ENCODE assay signal across 1 cellular context in genomic region chr5:140611020-140611521, GRCh38.
TF ChIP-seq lines count a peak whose summit lies in the region.

No MANE protein-coding gene starts in this region.

TF ChIP-seq in K562, 482 proteins besides CTCF, POLR2A, EP300 and RAD21 (continued from another document):
- TF ChIP-seq REST (CRISPR knock-in tag; IDR thresholded peaks at IDR 0.05; ENCODE audit: low read depth) (no peak), CREB3L1 (IDR thresholded peaks at IDR 0.05; ENCODE audit: borderline replicate concordance, low read depth) (no peak; the same call in 1 of the 2 replicates), NONO (IDR thresholded peaks at IDR 0.05; ENCODE audit: low read depth in 2 of 2, low read length in 1 of 2) (0 out of 4 replicates have a peak, but pooled peaks of 1 of the 2 experiments have one; percentile 42), SREBF1 (IDR thresholded peaks at IDR 0.05; ENCODE audit: borderline replicate concordance, low read depth, low read length) (no peak), LARP7 (IDR thresholded peaks at IDR 0.05) (no peak), SP1 (CRISPR knock-in tag; IDR thresholded peaks at IDR 0.05) (peak; percentile 71; the same call in 1 of the 2 replicates), ZNF589 (CRISPR knock-in tag; IDR thresholded peaks at IDR 0.05; ENCODE audit: low read depth) (peak; percentile 60; the same call in 1 of the 2 replicates), CREM (IDR thresholded peaks at IDR 0.05; ENCODE audit: low read depth) (peak; percentile 42; the same call in 1 of the 2 replicates), MAZ (CRISPR knock-in tag; conservative IDR thresholded peaks at IDR 0.05 in 1 of 2, IDR thresholded peaks at IDR 0.05 in 1 of 2) (peak in 1 of 2 experiments; percentile 70; a peak in 2 of 4 replicates), RBM17 (IDR thresholded peaks at IDR 0.05; ENCODE audit: borderline replicate concordance, low read depth, low read length) (no peak), MLLT1 (IDR thresholded peaks at IDR 0.05) (peak in 1 of 2 experiments; percentile 48; a peak in 2 of 4 replicates), LCOR (CRISPR knock-in tag; IDR thresholded peaks at IDR 0.05) (peak; percentile 90), MEF2D (tag; conservative IDR thresholded peaks at IDR 0.05; ENCODE audit: low read depth) (peak; percentile 64; the same call in 1 of the 2 replicates), ZNF280B (CRISPR knock-in tag; IDR thresholded peaks at IDR 0.05) (peak; percentile 97), USF1 (CRISPR knock-in tag; IDR thresholded peaks at IDR 0.05) (no peak)
